ENCODE assay signal across 11 cellular contexts in the genomic region with DNA sequence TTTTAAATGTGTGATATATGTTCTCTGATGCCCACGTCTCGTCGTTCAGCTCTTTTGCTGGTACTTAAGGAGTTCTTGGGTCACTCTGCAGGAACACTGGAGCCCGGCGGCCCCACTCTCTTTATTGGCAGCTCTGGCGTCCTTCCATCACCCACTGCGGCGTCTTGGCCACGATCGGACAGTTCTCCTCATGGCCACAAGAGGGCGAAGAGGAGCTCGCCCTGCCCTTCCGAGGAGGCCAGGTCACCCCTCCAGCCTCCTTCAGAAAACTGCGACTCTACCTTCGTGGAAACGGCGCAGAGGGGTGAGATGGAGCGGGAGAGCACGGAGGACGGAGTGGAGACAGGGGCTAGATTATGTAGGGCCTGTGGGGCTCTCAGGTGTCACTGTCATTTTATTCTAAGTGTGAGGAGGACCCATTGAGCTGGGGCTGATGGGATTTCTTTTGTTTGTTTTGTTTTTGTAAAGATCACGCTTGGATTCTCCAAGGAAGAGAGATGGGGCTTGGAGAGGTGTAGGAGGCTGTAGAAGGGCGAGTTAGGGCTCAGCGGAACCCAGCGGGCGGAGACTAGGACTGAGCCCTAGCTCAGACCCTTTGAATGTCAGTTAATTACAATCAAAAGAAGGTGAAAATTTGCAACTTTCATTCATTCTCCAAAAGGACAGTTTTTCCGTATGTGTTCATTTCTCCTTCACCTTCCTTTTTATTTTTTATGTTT. TPM values are rescaled to one million over a fixed set of nuclear protein-coding genes. Genes with fewer than 3 reads are reported as not detected.
DNase-seq lines count a peak whose midpoint lies in the region; ATAC-seq, FAIRE-seq and TF ChIP-seq lines count a peak whose summit lies in the region.
"Had no signal": no experiment of that assay in that cellular context is flagged by ENCODE, and none has a peak within 500 bp of the region (broad histone marks: within the 10 kb centered on the region; RNA-seq: fewer than 3 reads in every experiment).

No MANE protein-coding gene starts in this region.

- H3K9me1 ChIP-seq in IMR-90 (ENCODE audit: insufficient read depth, low read length) = no peaks in the 10 kb centered on the region

- peak; percentile 17; the same call in 1 of the 2 replicates for TF ChIP-seq CTCF in IMR-90 (conservative IDR thresholded peaks at IDR 0.05; ENCODE audit: low read depth, low read length)
- TF ChIP-seq CTCF in body of pancreas (IDR thresholded peaks at IDR 0.05) = peak in 4 of 7 experiments; percentile 20 to 39 (median 31)
- TF ChIP-seq CTCF in pancreas (IDR thresholded peaks at IDR 0.05) = peak in 3 of 4 donors; percentile 21 to 55 (median 31)

- H3K4me3 ChIP-seq in IMR-90 (ENCODE audit: insufficient read depth, low read depth, low read length) (no peak overlapping the region), body of pancreas (no peak overlapping the region), pancreas (no peak overlapping the region)
- H3K4me3 ChIP-seq: breast epithelium had no signal

- BruUV-seq in IMR-90 (replicated peaks; lab: Mats Ljungman, UMichigan) = no TSS peak

- TF ChIP-seq POLR2A in IMR-90 (IDR thresholded peaks at IDR 0.05; ENCODE audit: low read depth, low read length) (no peak), body of pancreas (IDR thresholded peaks at IDR 0.05) (no peak)

- no peak overlapping the region for H4K8ac ChIP-seq in IMR-90 (ENCODE audit: low read depth in 2 of 2, low read length in 2 of 2)

- DNase-seq in NCI-H748 (lab: John Stamatoyannopoulos, UW; ENCODE audit: unreplicated experiment) = peak; percentile 50
- DNase-seq in NCI-H748 treated with DMSO at 0.1 percent for 48 hours (lab: John Stamatoyannopoulos, UW) = no peak
- DNase-seq in IMR-90 = no peak
- peak in 1 of 4 donors; percentile 16 for DNase-seq in body of pancreas
- no peak for DNase-seq in pancreas
- DNase-seq in SIG-M5 treated with dmso at 0.1 percent for 504 hours (lab: John Stamatoyannopoulos, UW; ENCODE audit: unreplicated experiment) = no peak
- DNase-seq: CD4-positive, CD25-positive, alpha-beta regulatory T cell; naive B cell had no signal

- no peak overlapping the region for H3K4ac ChIP-seq in IMR-90 (ENCODE audit: low read depth, low read length)

- no peak overlapping the region for H2AK9ac ChIP-seq in IMR-90 (replicated peaks; ENCODE audit: low read depth, low read length, poor library complexity)

- H3K27ac ChIP-seq in IMR-90 (ENCODE audit: insufficient read depth, low read length) (no peak overlapping the region), body of pancreas (no peak overlapping the region), pancreas (no peak overlapping the region)
- H3K27ac ChIP-seq: breast epithelium had no signal

- H2AK5ac ChIP-seq in IMR-90 (ENCODE audit: low read depth, low read length) = no peak overlapping the region

- H2BK120ac ChIP-seq in IMR-90 (ENCODE audit: low read depth, low read length) = no peak overlapping the region

- H3K79me1 ChIP-seq in IMR-90 (ENCODE audit: low read depth in 1 of 2, low read length in 2 of 2) = no peaks in the 10 kb centered on the region

- no peak overlapping the region for H4K5ac ChIP-seq in IMR-90 (ENCODE audit: low read depth, low read length)

- H3K9me3 ChIP-seq in IMR-90 (ENCODE audit: control insufficient read depth, insufficient read depth, low read length) (peaks cover 3% of the 10 kb centered on the region; the same call in 1 of the 2 replicates), body of pancreas (peaks cover 0 to 3% (median 0%) of the 10 kb centered on the region in 3 donors), pancreas (no peaks in the 10 kb centered on the region)

- FAIRE-seq in pancreas (lab: Jason Lieb, UNC) = no peak

- no peak overlapping the region for H2AFZ ChIP-seq in IMR-90 (replicated peaks; ENCODE audit: low read length, poor library complexity)

- ATAC-seq in IMR-90 (ENCODE audit: low read depth) (no peak), body of pancreas (no peak), pancreas (peak in 1 of 4 donors; percentile 50), HG03342 (IDR thresholded peaks at IDR 0.05; ENCODE audit: unreplicated experiment) (no peak), GM21723 (IDR thresholded peaks at IDR 0.05; ENCODE audit: unreplicated experiment) (no peak)

- H3K36me3 ChIP-seq in IMR-90 (ENCODE audit: control insufficient read depth, insufficient read depth, low read length) (no peaks in the 10 kb centered on the region), body of pancreas (replicated peaks in 1 of 2; ENCODE audit: insufficient read depth in 1 of 2, low read depth in 2 of 2) (no peaks in the 10 kb centered on the region), pancreas (no peaks in the 10 kb centered on the region)
- H3K36me3 ChIP-seq: breast epithelium had no signal

- dilution Hi-C loops in IMR-90 (cut with HindIII; ENCODE audit: low sequenced_read_pairs, unreplicated experiment) = no loop called here

- H3K4me1 ChIP-seq in IMR-90 (ENCODE audit: control insufficient read depth, insufficient read depth, low read length) = no peaks in the 10 kb centered on the region
- no peaks in the 10 kb centered on the region for H3K4me1 ChIP-seq in body of pancreas
- H3K4me1 ChIP-seq in pancreas = no peaks in the 10 kb centered on the region
- H3K4me1 ChIP-seq: breast epithelium had no signal

- intact Hi-C loops in IMR-90 (cut with micrococcal nuclease) = no loop called here
- intact Hi-C loops in body of pancreas (cut with DNase I) = no loop called here
- intact Hi-C loops in pancreas (cut with DNase I) = no loop called here

- H3K27me3 ChIP-seq in IMR-90 (ENCODE audit: control insufficient read depth, insufficient read depth, low read length) (no peaks in the 10 kb centered on the region), body of pancreas (peaks cover 0 to 12% of the 10 kb centered on the region in 2 donors), pancreas (peaks cover 0 to 17% (median 0%) of the 10 kb centered on the region in 4 donors)

- TF ChIP-seq RAD21 in IMR-90 (IDR thresholded peaks at IDR 0.05; ENCODE audit: low read length) = no peak

- POLR2A ChIA-PET in IMR-90 (lab: Charles Lee; ENCODE audit: unreplicated experiment) = no interaction called here

- no peak overlapping the region for H2BK20ac ChIP-seq in IMR-90 (ENCODE audit: low read depth, low read length)

- H3K14ac ChIP-seq in IMR-90 (replicated peaks; ENCODE audit: low read depth, low read length) = no peak overlapping the region

- H3K18ac ChIP-seq in IMR-90 (ENCODE audit: low read depth, low read length) = no peak overlapping the region

- no peak overlapping the region for H2BK5ac ChIP-seq in IMR-90 (ENCODE audit: low read depth, low read length, poor library complexity, severe bottlenecking)

- no peak overlapping the region for H3K9ac ChIP-seq in IMR-90 (ENCODE audit: low read depth, low read length)

- H2BK15ac ChIP-seq in IMR-90 (ENCODE audit: low read depth, low read length) = no peak overlapping the region

- H3K4me2 ChIP-seq in IMR-90 (ENCODE audit: low read depth, low read length) = no peak overlapping the region

- H4K20me1 ChIP-seq in IMR-90 (ENCODE audit: insufficient read depth, low read length) = no peaks in the 10 kb centered on the region

- CTCF ChIA-PET in IMR-90 (lab: Yijun Ruan, JAX) = no interaction called here

- H3K56ac ChIP-seq in IMR-90 (ENCODE audit: extremely low read depth, insufficient read depth, low read length) = no peak overlapping the region

- H3K23ac ChIP-seq in IMR-90 (ENCODE audit: low read depth, low read length) = no peak overlapping the region

- in situ Hi-C loops in IMR-90 (cut with MboI; ENCODE audit: low sequenced_read_pairs) = no loop called here

- H4K91ac ChIP-seq in IMR-90 (ENCODE audit: insufficient read depth, low read depth, low read length) = no peak overlapping the region

- WGBS in IMR-90 (ENCODE audit: extremely low coverage in 2 of 2, insufficient read length in 1 of 2), 2 experiments = 79% methylated on average over 4 of the region's 26 CpGs; no CpG with 5 or more reads in 1 of the 2 experiments
- 62 to 66% methylated on average over 26 of the region's 26 CpGs for WGBS in body of pancreas, 2 donors
- WGBS in pancreas, 2 donors = 41 to 48% methylated on average over 26 of the region's 26 CpGs

TF ChIP-seq in IMR-90, 13 proteins besides CTCF, POLR2A, EP300 and RAD21 (continues in another document):
- no peak for TF ChIP-seq CEBPB (IDR thresholded peaks at IDR 0.05; ENCODE audit: low read depth, low read length)
- no peak for TF ChIP-seq FOS (IDR thresholded peaks at IDR 0.05; ENCODE audit: low read depth, low read length)
- TF ChIP-seq SMC3 (IDR thresholded peaks at IDR 0.05; ENCODE audit: low read depth, low read length) = no peak
- TF ChIP-seq MAFK (IDR thresholded peaks at IDR 0.05; ENCODE audit: low read depth, low read length) = no peak
- no peak for TF ChIP-seq MAZ (IDR thresholded peaks at IDR 0.05; ENCODE audit: borderline replicate concordance, low read depth, low read length)
- TF ChIP-seq MXI1 (IDR thresholded peaks at IDR 0.05; ENCODE audit: borderline replicate concordance, low read depth, low read length) = no peak
- TF ChIP-seq NFE2L2 (IDR thresholded peaks at IDR 0.05; ENCODE audit: low read depth, low read length) = no peak
- TF ChIP-seq CHD1 (IDR thresholded peaks at IDR 0.05; ENCODE audit: low read depth, low read length) = no peak
- TF ChIP-seq RFX5 (IDR thresholded peaks at IDR 0.05; ENCODE audit: low read depth, low read length) = no peak
- no peak for TF ChIP-seq BHLHE40 (IDR thresholded peaks at IDR 0.05; ENCODE audit: low read depth, low read length)
- no peak for TF ChIP-seq RCOR1 (IDR thresholded peaks at IDR 0.05; ENCODE audit: insufficient replicate concordance, low read length)
- TF ChIP-seq, protein P1, sequence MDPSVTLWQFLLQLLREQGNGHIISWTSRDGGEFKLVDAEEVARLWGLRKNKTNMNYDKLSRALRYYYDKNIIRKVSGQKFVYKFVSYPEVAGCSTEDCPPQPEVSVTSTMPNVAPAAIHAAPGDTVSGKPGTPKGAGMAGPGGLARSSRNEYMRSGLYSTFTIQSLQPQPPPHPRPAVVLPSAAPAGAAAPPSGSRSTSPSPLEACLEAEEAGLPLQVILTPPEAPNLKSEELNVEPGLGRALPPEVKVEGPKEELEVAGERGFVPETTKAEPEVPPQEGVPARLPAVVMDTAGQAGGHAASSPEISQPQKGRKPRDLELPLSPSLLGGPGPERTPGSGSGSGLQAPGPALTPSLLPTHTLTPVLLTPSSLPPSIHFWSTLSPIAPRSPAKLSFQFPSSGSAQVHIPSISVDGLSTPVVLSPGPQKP (IDR thresholded peaks at IDR 0.05; ENCODE audit: borderline replicate concordance, low read depth, low read length) = no peak

RNA-seq across cellular contexts. Expression of a gene that starts 28.0 kb away (rescaled TPM):
- total RNA-seq in IMR-90 (2012; rRNA removed) (7.3 and 8.3 TPM in 2 replicates), body of pancreas (under 1 TPM in 1 of 2 donors, not detected in 1; 0.66 TPM), pancreas (under 1 TPM in 3 of 6 donors, not detected in 3; 0.28 to 0.52 (median 0.28) TPM)
- polyA plus RNA-seq in IMR-90 (2012; rRNA removed) (4.0 and 4.3 TPM in 2 replicates), pancreas (under 1 TPM in 1 of 2 donors, not detected in 1; 0.16 TPM)
- polyA plus RNA-seq in IMR-90 (2012; cell fraction: cytosol; rRNA removed) = 1.0 and 2.8 TPM in 2 replicates
- polyA plus RNA-seq in IMR-90 (2012; cell fraction: nucleus; rRNA removed; ENCODE audit: low replicate concordance) = 1.9 and 3.6 TPM in 2 replicates
- total RNA-seq: breast epithelium; CD4-positive, CD25-positive, alpha-beta regulatory T cell had no signal
- polyA plus RNA-seq: CD4-positive, CD25-positive, alpha-beta regulatory T cell had no signal
